In the genomic region with DNA sequence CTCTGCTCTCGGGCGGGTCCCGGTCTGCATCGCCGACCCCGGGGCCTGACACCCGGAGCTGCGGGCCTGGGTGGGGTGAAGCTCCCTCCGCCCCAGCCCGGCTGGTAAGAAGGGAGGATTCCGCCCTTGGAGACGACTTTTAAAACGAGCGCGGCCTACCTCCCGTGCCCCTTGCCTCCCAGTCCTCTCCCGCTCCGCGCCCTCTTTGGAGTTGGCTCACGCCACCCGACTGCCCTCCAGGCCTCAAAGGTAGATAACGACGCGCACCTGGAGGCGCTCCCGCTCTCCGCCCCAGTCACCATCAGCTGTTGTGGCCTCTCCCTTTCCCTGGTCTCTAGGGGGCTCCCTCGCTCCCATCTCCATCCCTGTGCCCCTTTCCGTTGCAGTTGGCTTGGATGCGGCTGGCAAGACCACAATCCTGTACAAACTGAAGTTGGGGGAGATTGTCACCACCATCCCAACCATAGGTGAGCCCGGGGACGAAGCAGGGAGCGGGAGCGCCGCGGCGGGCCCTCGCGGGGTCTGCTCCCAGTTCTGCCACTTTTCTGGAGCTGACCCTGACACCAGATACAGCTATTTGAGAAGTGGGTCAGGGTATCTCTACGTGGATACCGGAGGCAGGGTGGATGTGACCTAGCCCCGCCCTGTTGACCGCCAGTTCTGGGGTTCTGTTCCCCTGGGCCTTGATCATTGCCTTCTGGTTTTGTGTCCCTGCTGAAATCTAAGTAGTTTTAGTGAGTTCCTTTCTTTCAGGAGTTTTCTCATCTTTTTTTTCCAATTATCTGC, we compare ENCODE assay signal across 9 cellular contexts. TPM values are rescaled to one million over a fixed set of nuclear protein-coding genes. Genes with fewer than 3 reads are reported as not detected.
DNase-seq lines count a peak whose midpoint lies in the region; ATAC-seq and TF ChIP-seq lines count a peak whose summit lies in the region.
"Had no signal": no experiment of that assay in that cellular context is flagged by ENCODE, and none has a peak within 500 bp of the region (broad histone marks: within the 10 kb centered on the region; RNA-seq: fewer than 3 reads in every experiment).

No MANE protein-coding gene starts in this region.

- H3K9me3 ChIP-seq in BE2C (no peaks in the 10 kb centered on the region), vagina (no peaks in the 10 kb centered on the region)

- H3K4me1 Mint-ChIP-seq in activated T-helper 2 cell treated with anti-CD3 and anti-CD28 coated beads, Interferon-gamma antibody, Interleukin-2, Interleukin-4, amounts not matched to agents 10 μg/mL and 5 μg/mL and 100 μg/mL, durations not matched to agents 14 hours and 24 hours and 36 hours (ENCODE audit: low read depth), result peaks cover 30% of the 10 kb centered on the region
- peaks cover 36 to 40% of the 10 kb centered on the region in 2 donors for H3K4me1 Mint-ChIP-seq in natural killer cell treated with Interleukin-12 subunit alpha and Interleukin-12 subunit beta and Interleukin-15 and Interleukin-18, amount 100 ng/mL, for 72 hours (ENCODE audit: low read depth in 2 of 2)

- peak overlapping the region; percentile 92 for H3K4me3 Mint-ChIP-seq in activated T-helper 2 cell treated with anti-CD3 and anti-CD28 coated beads, Interferon-gamma antibody, Interleukin-2, Interleukin-4, amounts not matched to agents 10 μg/mL and 5 μg/mL and 100 μg/mL, durations not matched to agents 14 hours and 24 hours and 36 hours (ENCODE audit: low read depth)
- H3K4me3 Mint-ChIP-seq in natural killer cell treated with Interleukin-12 subunit alpha and Interleukin-12 subunit beta and Interleukin-15 and Interleukin-18, amount 100 ng/mL, for 72 hours, result peak overlapping the region; percentile 98

- no peaks in the 10 kb centered on the region for H3K27me3 ChIP-seq in BE2C
- no peaks in the 10 kb centered on the region for H3K27me3 ChIP-seq in vagina

- peak; percentile 16 for ATAC-seq in GM18868 (IDR thresholded peaks at IDR 0.05; ENCODE audit: unreplicated experiment)
- peak; percentile 7 for ATAC-seq in HG03103 (IDR thresholded peaks at IDR 0.05; ENCODE audit: low read depth, unreplicated experiment)
- ATAC-seq in natural killer cell treated with Interleukin-12 subunit alpha and Interleukin-12 subunit beta and Interleukin-15 and Interleukin-18, amount 100 ng/mL, for 72 hours, result peak in 1 of 2 donors; percentile 1

- peaks cover 8% of the 10 kb centered on the region for H3K36me3 ChIP-seq in BE2C
- H3K36me3 ChIP-seq in vagina, result peaks cover 0 to 22% of the 10 kb centered on the region in 2 donors

- no peak for TF ChIP-seq POLR2A in vagina (IDR thresholded peaks at IDR 0.05)

- no peaks in the 10 kb centered on the region for H3K9me3 Mint-ChIP-seq in activated T-helper 2 cell treated with anti-CD3 and anti-CD28 coated beads, Interferon-gamma antibody, Interleukin-2, Interleukin-4, amounts not matched to agents 10 μg/mL and 5 μg/mL and 100 μg/mL, durations not matched to agents 14 hours and 24 hours and 36 hours
- H3K9me3 Mint-ChIP-seq in natural killer cell treated with Interleukin-12 subunit alpha and Interleukin-12 subunit beta and Interleukin-15 and Interleukin-18, amount 100 ng/mL, for 72 hours, result no peaks in the 10 kb centered on the region

- H3K27me3 Mint-ChIP-seq in activated T-helper 2 cell treated with anti-CD3 and anti-CD28 coated beads, Interferon-gamma antibody, Interleukin-2, Interleukin-4, amounts not matched to agents 10 μg/mL and 5 μg/mL and 100 μg/mL, durations not matched to agents 14 hours and 24 hours and 36 hours (ENCODE audit: low read depth), result no peaks in the 10 kb centered on the region
- no peaks in the 10 kb centered on the region for H3K27me3 Mint-ChIP-seq in natural killer cell treated with Interleukin-12 subunit alpha and Interleukin-12 subunit beta and Interleukin-15 and Interleukin-18, amount 100 ng/mL, for 72 hours

- peak overlapping the region; percentile 93 for H3K27ac ChIP-seq in vagina

- peak; percentile 77 for DNase-seq in BE2C
- DNase-seq in NCI-H460 (ENCODE audit: extremely low read depth, low read depth), result peak; percentile 45
- peak; percentile 33 for DNase-seq in activated T-helper 2 cell treated with anti-CD3 and anti-CD28 coated beads, Interferon-gamma antibody, Interleukin-2, Interleukin-4, amounts not matched to agents 10 μg/mL and 5 μg/mL and 100 μg/mL, durations not matched to agents 14 hours and 24 hours and 36 hours (ENCODE audit: low spot score)
- peak; percentile 49 to 81 for DNase-seq in foreskin fibroblast
- DNase-seq in natural killer cell treated with Interleukin-12 subunit alpha and Interleukin-12 subunit beta and Interleukin-15 and Interleukin-18, amount 100 ng/mL, for 72 hours (ENCODE audit: low spot score), result no peak
- no peak for DNase-seq in vagina (ENCODE audit: extremely low spot score in 2 of 2)

- peak overlapping the region; percentile 85 for H3K27ac Mint-ChIP-seq in activated T-helper 2 cell treated with anti-CD3 and anti-CD28 coated beads, Interferon-gamma antibody, Interleukin-2, Interleukin-4, amounts not matched to agents 10 μg/mL and 5 μg/mL and 100 μg/mL, durations not matched to agents 14 hours and 24 hours and 36 hours
- peak overlapping the region; percentile 75 to 90 for H3K27ac Mint-ChIP-seq in natural killer cell treated with Interleukin-12 subunit alpha and Interleukin-12 subunit beta and Interleukin-15 and Interleukin-18, amount 100 ng/mL, for 72 hours

- H3K36me3 Mint-ChIP-seq in activated T-helper 2 cell treated with anti-CD3 and anti-CD28 coated beads, Interferon-gamma antibody, Interleukin-2, Interleukin-4, amounts not matched to agents 10 μg/mL and 5 μg/mL and 100 μg/mL, durations not matched to agents 14 hours and 24 hours and 36 hours (ENCODE audit: low read depth), result peaks cover 24% of the 10 kb centered on the region
- H3K36me3 Mint-ChIP-seq in natural killer cell treated with Interleukin-12 subunit alpha and Interleukin-12 subunit beta and Interleukin-15 and Interleukin-18, amount 100 ng/mL, for 72 hours, result peaks cover 4% of the 10 kb centered on the region

- H3K4me3 ChIP-seq in BE2C (ENCODE audit: low read depth, low read length), result peak overlapping the region; percentile 90
- peak overlapping the region; percentile 91 to 95 for H3K4me3 ChIP-seq in foreskin fibroblast (ENCODE audit: low read depth in 1 of 2, low read length in 2 of 2)
- H3K4me3 ChIP-seq in vagina, result peak overlapping the region; percentile 99

- H3K4me1 ChIP-seq in BE2C (no peaks in the 10 kb centered on the region), vagina (peaks cover 40% of the 10 kb centered on the region)

- intact Hi-C loops in activated T-helper 2 cell treated with anti-CD3 and anti-CD28 coated beads, Interferon-gamma antibody, Interleukin-2, Interleukin-4, amounts not matched to agents 10 μg/mL and 5 μg/mL and 100 μg/mL, durations not matched to agents 14 hours and 24 hours and 36 hours (cut with micrococcal nuclease), result loop anchor here (5.0 kb wide), 1 partner anchor 197 kb away; a partner anchor contains a TSS
- intact Hi-C loops in vagina (cut with DNase I), result loop anchor here (5.0 kb wide), 1 partner anchor 63 kb away; a partner anchor contains a TSS

- peak; percentile 73 for TF ChIP-seq CTCF in BE2C (IDR thresholded peaks at IDR 0.05; ENCODE audit: low read depth, low read length)
- TF ChIP-seq CTCF in foreskin fibroblast (IDR thresholded peaks at IDR 0.05; ENCODE audit: low read depth, low read length), result peak; percentile 67
- peak in 1 of 3 experiments; percentile 6 for TF ChIP-seq CTCF in vagina (IDR thresholded peaks at IDR 0.05)

RNA-seq across cellular contexts. Expression of a gene that starts 0.7 kb away (rescaled TPM):
- 258 TPM for polyA plus RNA-seq in BE2C (2012; ENCODE audit: insufficient read depth, insufficient read length, low read depth)
- 104 and 112 TPM in 2 replicates for total RNA-seq in NCI-H460 (2014; rRNA removed; shearing (Covaris generic))
- polyA plus RNA-seq in NCI-H460 (2014; cell fraction: nucleus; rRNA removed), result 212 and 236 TPM in 2 replicates
- total RNA-seq in activated T-helper 2 cell treated with anti-CD3 and anti-CD28 coated beads, Interferon-gamma antibody, Interleukin-2, Interleukin-4, amounts not matched to agents 10 μg/mL and 5 μg/mL and 100 μg/mL, durations not matched to agents 14 hours and 24 hours and 36 hours, result 133 TPM in 2 replicates
- total RNA-seq in natural killer cell treated with Interleukin-12 subunit alpha and Interleukin-12 subunit beta and Interleukin-15 and Interleukin-18, amount 100 ng/mL, for 72 hours, result 100 to 1,000 TPM in 1 of 2 donors, 10 to 100 TPM in 1; 69.0 to 106 TPM
- 137 TPM for total RNA-seq in vagina

RNA-seq across cellular contexts. Expression of a gene that starts 3.5 kb away (rescaled TPM):
- 23.1 TPM for polyA plus RNA-seq in BE2C (2012; ENCODE audit: insufficient read depth, insufficient read length, low read depth)
- 15.9 and 19.5 TPM in 2 replicates for total RNA-seq in NCI-H460 (2014; rRNA removed; shearing (Covaris generic))
- 4.9 and 5.5 TPM in 2 replicates for polyA plus RNA-seq in NCI-H460 (2014; cell fraction: nucleus; rRNA removed)
- total RNA-seq in activated T-helper 2 cell treated with anti-CD3 and anti-CD28 coated beads, Interferon-gamma antibody, Interleukin-2, Interleukin-4, amounts not matched to agents 10 μg/mL and 5 μg/mL and 100 μg/mL, durations not matched to agents 14 hours and 24 hours and 36 hours, result 14.4 and 15.1 TPM in 2 replicates
- total RNA-seq in natural killer cell treated with Interleukin-12 subunit alpha and Interleukin-12 subunit beta and Interleukin-15 and Interleukin-18, amount 100 ng/mL, for 72 hours, result 10 to 100 TPM; 21.8 TPM
- 10.8 TPM for total RNA-seq in vagina

RNA-seq across cellular contexts. Expression of a gene that starts 4.6 kb away (rescaled TPM):
- polyA plus RNA-seq in BE2C (2012; ENCODE audit: insufficient read depth, insufficient read length, low read depth), result 0.76 TPM
- 2.6 and 2.9 TPM in 2 replicates for total RNA-seq in NCI-H460 (2014; rRNA removed; shearing (Covaris generic))
- 0.29 and 0.35 TPM in 2 replicates for polyA plus RNA-seq in NCI-H460 (2014; cell fraction: nucleus; rRNA removed)
- 0.99 and 1.4 TPM in 2 replicates for total RNA-seq in activated T-helper 2 cell treated with anti-CD3 and anti-CD28 coated beads, Interferon-gamma antibody, Interleukin-2, Interleukin-4, amounts not matched to agents 10 μg/mL and 5 μg/mL and 100 μg/mL, durations not matched to agents 14 hours and 24 hours and 36 hours
- 1 to 10 TPM in 1 of 2 donors, under 1 TPM in 1; 0.39 to 1.4 TPM for total RNA-seq in natural killer cell treated with Interleukin-12 subunit alpha and Interleukin-12 subunit beta and Interleukin-15 and Interleukin-18, amount 100 ng/mL, for 72 hours
- total RNA-seq in vagina, result 1.7 TPM

RNA-seq across cellular contexts. Expression of a gene that starts 29.1 kb away (rescaled TPM):
- polyA plus RNA-seq in BE2C (2012; ENCODE audit: insufficient read depth, insufficient read length, low read depth), result not detected
- not detected in 2 replicates for total RNA-seq in NCI-H460 (2014; rRNA removed; shearing (Covaris generic))
- polyA plus RNA-seq in NCI-H460 (2014; cell fraction: nucleus; rRNA removed), result not detected in 2 replicates
- total RNA-seq in activated T-helper 2 cell treated with anti-CD3 and anti-CD28 coated beads, Interferon-gamma antibody, Interleukin-2, Interleukin-4, amounts not matched to agents 10 μg/mL and 5 μg/mL and 100 μg/mL, durations not matched to agents 14 hours and 24 hours and 36 hours, result not detected in 2 replicates
- not detected for total RNA-seq in natural killer cell treated with Interleukin-12 subunit alpha and Interleukin-12 subunit beta and Interleukin-15 and Interleukin-18, amount 100 ng/mL, for 72 hours
- total RNA-seq in vagina, result not detected
- total RNA-seq: T-helper 1 cell treated with Interleukin-12 subunit alpha and Interleukin-12 subunit beta and Interleukin-4 antibody, amounts not matched to agents 30 ng/mL and 1 ng/mL, for 36 hours had no signal

Comparison
In these comparisons a context has a peak if more than half of its experiments do, and no peak if none do; other contexts are left out.
1. DNase-seq: peak in BE2C (single experiment), NCI-H460 (single experiment), activated T-helper 2 cell treated with anti-CD3 and anti-CD28 coated beads, Interferon-gamma antibody, Interleukin-2, Interleukin-4, amounts not matched to agents 10 μg/mL and 5 μg/mL and 100 μg/mL, durations not matched to agents 14 hours and 24 hours and 36 hours (single experiment) and foreskin fibroblast (2 of 2); none in natural killer cell treated with Interleukin-12 subunit alpha and Interleukin-12 subunit beta and Interleukin-15 and Interleukin-18, amount 100 ng/mL, for 72 hours (single experiment) and vagina (0 of 2).
2. Peak in every context shown above with its lines, with median percentiles within 50 percentile points of each other: H3K4me3 ChIP-seq.